1 cellular context compared by ENCODE assay signal in genomic region chr9:128771745-128772519, GRCh38.
TF ChIP-seq lines count a peak whose summit lies in the region.

Gene ZER1, minus strand, starts transcription at chr9:128771927. Its CDS starts 16,362 bp downstream, at chr9:128755565.

TF ChIP-seq in HepG2, 621 proteins besides CTCF, POLR2A, EP300 and RAD21 (continued from another document and continues in another):
- no peak for TF ChIP-seq MLXIP (CRISPR knock-in tag; IDR thresholded peaks at IDR 0.05; ENCODE audit: borderline replicate concordance)
- TF ChIP-seq ZNF407 (CRISPR knock-in tag; IDR thresholded peaks at IDR 0.05; ENCODE audit: not compliant biosample characterization), result peak; percentile 95
- peak; percentile 79 for TF ChIP-seq ZNF607 (CRISPR knock-in tag; IDR thresholded peaks at IDR 0.05; ENCODE audit: borderline replicate concordance)
- no peak for TF ChIP-seq ZNF235 (CRISPR knock-in tag; IDR thresholded peaks at IDR 0.05; ENCODE audit: borderline replicate concordance)
- TF ChIP-seq ZBTB7B (CRISPR knock-in tag; IDR thresholded peaks at IDR 0.05), result peak; percentile 72
- peak; percentile 60; the same call in 1 of the 2 replicates for TF ChIP-seq FOXP4 (CRISPR knock-in tag; IDR thresholded peaks at IDR 0.05)
- TF ChIP-seq, protein P1, sequence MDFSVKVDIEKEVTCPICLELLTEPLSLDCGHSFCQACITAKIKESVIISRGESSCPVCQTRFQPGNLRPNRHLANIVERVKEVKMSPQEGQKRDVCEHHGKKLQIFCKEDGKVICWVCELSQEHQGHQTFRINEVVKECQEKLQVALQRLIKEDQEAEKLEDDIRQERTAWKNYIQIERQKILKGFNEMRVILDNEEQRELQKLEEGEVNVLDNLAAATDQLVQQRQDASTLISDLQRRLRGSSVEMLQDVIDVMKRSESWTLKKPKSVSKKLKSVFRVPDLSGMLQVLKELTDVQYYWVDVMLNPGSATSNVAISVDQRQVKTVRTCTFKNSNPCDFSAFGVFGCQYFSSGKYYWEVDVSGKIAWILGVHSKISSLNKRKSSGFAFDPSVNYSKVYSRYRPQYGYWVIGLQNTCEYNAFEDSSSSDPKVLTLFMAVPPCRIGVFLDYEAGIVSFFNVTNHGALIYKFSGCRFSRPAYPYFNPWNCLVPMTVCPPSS (IDR thresholded peaks at IDR 0.05), result no peak
- TF ChIP-seq, protein P2, sequence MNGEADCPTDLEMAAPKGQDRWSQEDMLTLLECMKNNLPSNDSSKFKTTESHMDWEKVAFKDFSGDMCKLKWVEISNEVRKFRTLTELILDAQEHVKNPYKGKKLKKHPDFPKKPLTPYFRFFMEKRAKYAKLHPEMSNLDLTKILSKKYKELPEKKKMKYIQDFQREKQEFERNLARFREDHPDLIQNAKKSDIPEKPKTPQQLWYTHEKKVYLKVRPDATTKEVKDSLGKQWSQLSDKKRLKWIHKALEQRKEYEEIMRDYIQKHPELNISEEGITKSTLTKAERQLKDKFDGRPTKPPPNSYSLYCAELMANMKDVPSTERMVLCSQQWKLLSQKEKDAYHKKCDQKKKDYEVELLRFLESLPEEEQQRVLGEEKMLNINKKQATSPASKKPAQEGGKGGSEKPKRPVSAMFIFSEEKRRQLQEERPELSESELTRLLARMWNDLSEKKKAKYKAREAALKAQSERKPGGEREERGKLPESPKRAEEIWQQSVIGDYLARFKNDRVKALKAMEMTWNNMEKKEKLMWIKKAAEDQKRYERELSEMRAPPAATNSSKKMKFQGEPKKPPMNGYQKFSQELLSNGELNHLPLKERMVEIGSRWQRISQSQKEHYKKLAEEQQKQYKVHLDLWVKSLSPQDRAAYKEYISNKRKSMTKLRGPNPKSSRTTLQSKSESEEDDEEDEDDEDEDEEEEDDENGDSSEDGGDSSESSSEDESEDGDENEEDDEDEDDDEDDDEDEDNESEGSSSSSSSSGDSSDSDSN (CRISPR knock-in tag; IDR thresholded peaks at IDR 0.05), result peak; percentile 94
- TF ChIP-seq CREB1 (IDR thresholded peaks at IDR 0.05), result peak; percentile 88
- TF ChIP-seq CREB1 (CRISPR knock-in tag; IDR thresholded peaks at IDR 0.05), result peak; percentile 91
- TF ChIP-seq ZNF33B (CRISPR knock-in tag; IDR thresholded peaks at IDR 0.05), result peak; percentile 94; the same call in 1 of the 2 replicates
- peak; percentile 81 for TF ChIP-seq PHF8 (CRISPR knock-in tag; IDR thresholded peaks at IDR 0.05)
- TF ChIP-seq, protein P3, sequence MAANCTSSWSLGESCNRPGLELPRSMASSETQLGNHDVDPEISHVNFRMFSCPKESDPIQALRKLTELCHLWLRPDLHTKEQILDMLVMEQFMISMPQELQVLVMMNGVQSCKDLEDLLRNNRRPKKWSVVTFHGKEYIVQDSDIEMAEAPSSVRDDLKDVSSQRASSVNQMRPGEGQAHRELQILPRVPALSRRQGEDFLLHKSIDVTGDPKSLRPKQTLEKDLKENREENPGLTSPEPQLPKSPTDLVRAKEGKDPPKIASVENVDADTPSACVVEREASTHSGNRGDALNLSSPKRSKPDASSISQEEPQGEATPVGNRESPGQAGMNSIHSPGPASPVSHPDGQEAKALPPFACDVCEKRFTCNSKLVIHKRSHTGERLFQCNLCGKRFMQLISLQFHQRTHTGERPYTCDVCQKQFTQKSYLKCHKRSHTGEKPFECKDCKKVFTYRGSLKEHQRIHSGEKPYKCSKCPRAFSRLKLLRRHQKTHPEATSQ (CRISPR knock-in tag; IDR thresholded peaks at IDR 0.05; ENCODE audit: borderline replicate concordance), result 0 out of 2 replicates have a peak, but pooled peaks have one; percentile 33
- TF ChIP-seq, protein P4, sequence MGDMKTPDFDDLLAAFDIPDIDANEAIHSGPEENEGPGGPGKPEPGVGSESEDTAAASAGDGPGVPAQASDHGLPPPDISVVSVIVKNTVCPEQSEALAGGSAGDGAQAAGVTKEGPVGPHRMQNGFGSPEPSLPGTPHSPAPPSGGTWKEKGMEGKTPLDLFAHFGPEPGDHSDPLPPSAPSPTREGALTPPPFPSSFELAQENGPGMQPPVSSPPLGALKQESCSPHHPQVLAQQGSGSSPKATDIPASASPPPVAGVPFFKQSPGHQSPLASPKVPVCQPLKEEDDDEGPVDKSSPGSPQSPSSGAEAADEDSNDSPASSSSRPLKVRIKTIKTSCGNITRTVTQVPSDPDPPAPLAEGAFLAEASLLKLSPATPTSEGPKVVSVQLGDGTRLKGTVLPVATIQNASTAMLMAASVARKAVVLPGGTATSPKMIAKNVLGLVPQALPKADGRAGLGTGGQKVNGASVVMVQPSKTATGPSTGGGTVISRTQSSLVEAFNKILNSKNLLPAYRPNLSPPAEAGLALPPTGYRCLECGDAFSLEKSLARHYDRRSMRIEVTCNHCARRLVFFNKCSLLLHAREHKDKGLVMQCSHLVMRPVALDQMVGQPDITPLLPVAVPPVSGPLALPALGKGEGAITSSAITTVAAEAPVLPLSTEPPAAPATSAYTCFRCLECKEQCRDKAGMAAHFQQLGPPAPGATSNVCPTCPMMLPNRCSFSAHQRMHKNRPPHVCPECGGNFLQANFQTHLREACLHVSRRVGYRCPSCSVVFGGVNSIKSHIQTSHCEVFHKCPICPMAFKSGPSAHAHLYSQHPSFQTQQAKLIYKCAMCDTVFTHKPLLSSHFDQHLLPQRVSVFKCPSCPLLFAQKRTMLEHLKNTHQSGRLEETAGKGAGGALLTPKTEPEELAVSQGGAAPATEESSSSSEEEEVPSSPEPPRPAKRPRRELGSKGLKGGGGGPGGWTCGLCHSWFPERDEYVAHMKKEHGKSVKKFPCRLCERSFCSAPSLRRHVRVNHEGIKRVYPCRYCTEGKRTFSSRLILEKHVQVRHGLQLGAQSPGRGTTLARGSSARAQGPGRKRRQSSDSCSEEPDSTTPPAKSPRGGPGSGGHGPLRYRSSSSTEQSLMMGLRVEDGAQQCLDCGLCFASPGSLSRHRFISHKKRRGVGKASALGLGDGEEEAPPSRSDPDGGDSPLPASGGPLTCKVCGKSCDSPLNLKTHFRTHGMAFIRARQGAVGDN (CRISPR knock-in tag; IDR thresholded peaks at IDR 0.05), result peak; percentile 95
- TF ChIP-seq ZNF121 (CRISPR knock-in tag; IDR thresholded peaks at IDR 0.05), result peak; percentile 65; the same call in 1 of the 2 replicates
- TF ChIP-seq HOXA3 (CRISPR knock-in tag; IDR thresholded peaks at IDR 0.05), result peak; percentile 92; the same call in 1 of the 2 replicates
- TF ChIP-seq HES4 (CRISPR knock-in tag; IDR thresholded peaks at IDR 0.05; ENCODE audit: borderline replicate concordance), result 0 out of 2 replicates have a peak, but pooled peaks have one; percentile 28
- TF ChIP-seq DR1 (CRISPR knock-in tag; IDR thresholded peaks at IDR 0.05), result no peak
- no peak for TF ChIP-seq TSC22D2 (CRISPR knock-in tag; IDR thresholded peaks at IDR 0.05; ENCODE audit: borderline replicate concordance)
- TF ChIP-seq ZNF639 (CRISPR knock-in tag; conservative IDR thresholded peaks at IDR 0.05), result peak; percentile 99
- TF ChIP-seq TAF1 (CRISPR knock-in tag; IDR thresholded peaks at IDR 0.05), result peak; percentile 90
- TF ChIP-seq FOXK1 (CRISPR knock-in tag; IDR thresholded peaks at IDR 0.05; ENCODE audit: borderline replicate concordance, low read depth), result peak; percentile 98
- peak; percentile 95 for TF ChIP-seq ZNF547 (CRISPR knock-in tag; IDR thresholded peaks at IDR 0.05)
- TF ChIP-seq ATRX (CRISPR knock-in tag; IDR thresholded peaks at IDR 0.05; ENCODE audit: borderline replicate concordance), result no peak; the same call in 1 of the 2 replicates
- TF ChIP-seq ZBTB2 (CRISPR knock-in tag; IDR thresholded peaks at IDR 0.05; ENCODE audit: low read depth), result peak; percentile 97
